In the genomic region with DNA sequence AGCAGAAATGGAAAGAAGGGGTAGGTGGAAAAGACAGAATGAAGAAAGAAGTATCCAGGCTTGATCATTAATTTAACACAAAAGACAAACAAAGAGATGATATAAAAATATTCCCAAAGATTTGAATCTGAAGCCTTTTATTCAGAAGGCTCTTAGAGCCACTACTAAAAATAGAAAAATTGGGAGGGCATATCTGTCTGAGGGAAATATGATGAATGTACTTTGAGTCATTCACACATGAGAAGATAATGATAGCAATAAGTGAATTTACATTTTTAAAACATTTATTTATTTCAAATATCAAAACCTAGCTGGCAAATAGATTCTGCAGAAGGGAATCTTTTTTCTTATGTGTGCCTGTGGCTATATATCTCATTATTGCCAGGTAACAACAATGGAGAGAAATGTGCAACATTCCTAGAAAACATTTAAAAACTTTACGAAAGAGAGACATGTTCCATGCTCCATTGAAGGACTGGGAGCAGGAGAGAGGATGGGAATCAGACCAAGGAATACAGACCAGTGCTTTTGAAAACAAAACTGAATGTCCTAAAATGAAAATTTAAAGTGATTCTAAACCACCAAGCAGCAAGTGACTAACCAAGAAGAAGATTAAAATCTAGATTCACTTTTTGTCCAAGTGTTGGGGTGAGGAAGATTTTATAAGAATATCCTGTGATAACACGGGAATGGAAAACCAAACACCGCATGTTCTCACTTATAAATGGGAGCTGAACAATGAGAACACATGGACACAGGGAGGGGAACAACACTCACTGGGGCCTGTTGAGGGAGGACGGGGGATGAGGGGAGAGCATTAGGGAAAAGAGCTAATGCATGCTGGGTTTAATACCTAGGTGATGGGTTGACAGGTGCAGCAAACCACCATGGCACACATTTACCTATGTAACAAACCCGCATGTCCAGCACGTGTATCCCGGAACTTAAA, we compare ENCODE assay signal across 1 cellular context.
TF ChIP-seq lines count a peak whose summit lies in the region.

No MANE protein-coding gene starts in this region.

TF ChIP-seq in SK-N-SH, 30 proteins besides CTCF, POLR2A, EP300 and RAD21:
- TF ChIP-seq, protein P1, sequence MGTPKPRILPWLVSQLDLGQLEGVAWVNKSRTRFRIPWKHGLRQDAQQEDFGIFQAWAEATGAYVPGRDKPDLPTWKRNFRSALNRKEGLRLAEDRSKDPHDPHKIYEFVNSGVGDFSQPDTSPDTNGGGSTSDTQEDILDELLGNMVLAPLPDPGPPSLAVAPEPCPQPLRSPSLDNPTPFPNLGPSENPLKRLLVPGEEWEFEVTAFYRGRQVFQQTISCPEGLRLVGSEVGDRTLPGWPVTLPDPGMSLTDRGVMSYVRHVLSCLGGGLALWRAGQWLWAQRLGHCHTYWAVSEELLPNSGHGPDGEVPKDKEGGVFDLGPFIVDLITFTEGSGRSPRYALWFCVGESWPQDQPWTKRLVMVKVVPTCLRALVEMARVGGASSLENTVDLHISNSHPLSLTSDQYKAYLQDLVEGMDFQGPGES (IDR thresholded peaks at IDR 0.05; ENCODE audit: low read depth, low read length): no peak
- TF ChIP-seq ELF1 (IDR thresholded peaks at IDR 0.05): no peak
- TF ChIP-seq RFX5 (IDR thresholded peaks at IDR 0.05; ENCODE audit: low read length): no peak
- no peak for TF ChIP-seq MXI1 (IDR thresholded peaks at IDR 0.05; ENCODE audit: low read depth, low read length)
- no peak for TF ChIP-seq TCF12 (IDR thresholded peaks at IDR 0.05)
- TF ChIP-seq GABPA (IDR thresholded peaks at IDR 0.05; ENCODE audit: low read depth): no peak
- no peak for TF ChIP-seq FOXM1 (IDR thresholded peaks at IDR 0.05; ENCODE audit: low read depth)
- no peak for TF ChIP-seq SIN3A (IDR thresholded peaks at IDR 0.05; ENCODE audit: borderline replicate concordance, low read depth, low read length)
- TF ChIP-seq, protein P2, sequence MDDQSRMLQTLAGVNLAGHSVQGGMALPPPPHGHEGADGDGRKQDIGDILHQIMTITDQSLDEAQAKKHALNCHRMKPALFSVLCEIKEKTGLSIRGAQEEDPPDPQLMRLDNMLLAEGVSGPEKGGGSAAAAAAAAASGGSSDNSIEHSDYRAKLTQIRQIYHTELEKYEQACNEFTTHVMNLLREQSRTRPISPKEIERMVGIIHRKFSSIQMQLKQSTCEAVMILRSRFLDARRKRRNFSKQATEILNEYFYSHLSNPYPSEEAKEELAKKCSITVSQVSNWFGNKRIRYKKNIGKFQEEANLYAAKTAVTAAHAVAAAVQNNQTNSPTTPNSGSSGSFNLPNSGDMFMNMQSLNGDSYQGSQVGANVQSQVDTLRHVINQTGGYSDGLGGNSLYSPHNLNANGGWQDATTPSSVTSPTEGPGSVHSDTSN (IDR thresholded peaks at IDR 0.05): no peak
